Comparison of ENCODE assay signal across 2 cellular contexts in the genomic region with DNA sequence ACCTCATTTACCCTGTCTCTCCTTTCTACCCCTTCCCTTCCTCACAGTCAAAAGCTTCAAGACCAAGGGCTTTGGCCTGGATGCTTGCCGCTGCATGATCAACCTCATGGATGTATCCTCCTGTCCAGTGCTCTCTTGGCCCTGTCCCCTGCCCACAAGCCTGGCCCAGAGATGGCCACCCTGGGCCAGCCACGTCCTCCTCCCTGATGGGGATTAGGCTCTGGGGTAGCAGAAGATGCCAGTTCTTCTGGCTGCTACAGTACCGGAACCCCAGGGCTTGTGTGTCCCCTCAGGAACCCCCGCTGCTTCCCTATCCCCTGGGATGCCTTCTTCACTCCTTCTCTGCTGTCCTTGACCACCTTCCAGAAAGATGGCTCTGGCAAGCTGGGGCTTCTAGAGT.
TF ChIP-seq lines count a peak whose summit lies in the region.

No MANE protein-coding gene starts in this region.

TF ChIP-seq in IMR-90, 13 proteins besides CTCF, POLR2A, EP300 and RAD21:
- TF ChIP-seq MAZ (IDR thresholded peaks at IDR 0.05; ENCODE audit: borderline replicate concordance, low read depth, low read length) (no peak), NFE2L2 (IDR thresholded peaks at IDR 0.05; ENCODE audit: low read depth, low read length) (no peak), MAFK (IDR thresholded peaks at IDR 0.05; ENCODE audit: low read depth, low read length) (no peak), BHLHE40 (IDR thresholded peaks at IDR 0.05; ENCODE audit: low read depth, low read length) (no peak), SMC3 (IDR thresholded peaks at IDR 0.05; ENCODE audit: low read depth, low read length) (no peak), ELK1 (IDR thresholded peaks at IDR 0.05; ENCODE audit: borderline replicate concordance, low read depth, low read length) (no peak), CEBPB (IDR thresholded peaks at IDR 0.05; ENCODE audit: low read depth, low read length) (no peak), MXI1 (IDR thresholded peaks at IDR 0.05; ENCODE audit: borderline replicate concordance, low read depth, low read length) (no peak), CHD1 (IDR thresholded peaks at IDR 0.05; ENCODE audit: low read depth, low read length) (no peak), RCOR1 (IDR thresholded peaks at IDR 0.05; ENCODE audit: insufficient replicate concordance, low read length) (no peak), RFX5 (IDR thresholded peaks at IDR 0.05; ENCODE audit: low read depth, low read length) (no peak), FOS (IDR thresholded peaks at IDR 0.05; ENCODE audit: low read depth, low read length) (no peak)
- TF ChIP-seq, protein P1, sequence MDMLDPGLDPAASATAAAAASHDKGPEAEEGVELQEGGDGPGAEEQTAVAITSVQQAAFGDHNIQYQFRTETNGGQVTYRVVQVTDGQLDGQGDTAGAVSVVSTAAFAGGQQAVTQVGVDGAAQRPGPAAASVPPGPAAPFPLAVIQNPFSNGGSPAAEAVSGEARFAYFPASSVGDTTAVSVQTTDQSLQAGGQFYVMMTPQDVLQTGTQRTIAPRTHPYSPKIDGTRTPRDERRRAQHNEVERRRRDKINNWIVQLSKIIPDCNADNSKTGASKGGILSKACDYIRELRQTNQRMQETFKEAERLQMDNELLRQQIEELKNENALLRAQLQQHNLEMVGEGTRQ (IDR thresholded peaks at IDR 0.05; ENCODE audit: low read depth, low read length) = no peak

TF ChIP-seq in K562, 482 proteins besides CTCF, POLR2A, EP300 and RAD21:
- TF ChIP-seq KLF6 (CRISPR knock-in tag; IDR thresholded peaks at IDR 0.05; ENCODE audit: borderline replicate concordance) (no peak), ATF7 (IDR thresholded peaks at IDR 0.05) (no peak), BCLAF1 (IDR thresholded peaks at IDR 0.05; ENCODE audit: borderline replicate concordance in 1 of 2, control insufficient read depth in 1 of 2, low read depth in 2 of 2, low read length in 1 of 2) (no peak), ZBTB17 (CRISPR knock-in tag; IDR thresholded peaks at IDR 0.05) (no peak)
